In genomic region chr9:36007852-36008251, GRCh38 we compare ENCODE assay signal across 22 cellular contexts. TPM values are rescaled to one million over a fixed set of nuclear protein-coding genes. Genes with fewer than 3 reads are reported as not detected.
A peak's percentile ranks its signal among the peaks of the same experiment; 100 is the strongest.
DNase-seq lines count a peak whose midpoint lies in the region; ATAC-seq, FAIRE-seq and TF ChIP-seq lines count a peak whose summit lies in the region.
"Had no signal": no experiment of that assay in that cellular context is flagged by ENCODE, and none has a peak within 500 bp of the region (broad histone marks: within the 10 kb centered on the region; RNA-seq: fewer than 3 reads in every experiment).

No MANE protein-coding gene starts in this region.

- H3K9me2 ChIP-seq in Loucy (replicated peaks; ENCODE audit: low read depth, low read length) = no peaks in the 10 kb centered on the region

- no peak overlapping the region for H3K9ac ChIP-seq in Loucy (ENCODE audit: low read depth, low read length, poor library complexity, severe bottlenecking)

- ATAC-seq in GM18498 (IDR thresholded peaks at IDR 0.05; ENCODE audit: unreplicated experiment) = no peak

- H4K20me1 ChIP-seq in Loucy (ENCODE audit: insufficient read depth, low read length, poor library complexity, severe bottlenecking) = no peaks in the 10 kb centered on the region

- H3F3A ChIP-seq in Loucy (ENCODE audit: low read depth) = no peaks in the 10 kb centered on the region

- DNase-seq in GM12892 (ENCODE audit: insufficient read length) = no peak
- DNase-seq in bronchial epithelial cell (ENCODE audit: low read depth) = no peak
- no peak for DNase-seq in urothelium cell line (ENCODE audit: low spot score)
- no peak for DNase-seq in COLO668 (lab: John Stamatoyannopoulos, UW; ENCODE audit: unreplicated experiment)
- no peak for DNase-seq in RKO (ENCODE audit: low spot score)
- DNase-seq: BE2C; CD4-positive, alpha-beta T cell; DND-41; H7; HFFc6; MG63; NCI-H1417 treated with DMSO at 0.1 percent for 48 hours; NCI-H187 treated with DMSO at 0.1 percent for 48 hours; NCI-H2107; Right ventricle myocardium superior had no signal

- TF ChIP-seq CTCF in Loucy (conservative IDR thresholded peaks at IDR 0.05; ENCODE audit: low read length) = no peak
- TF ChIP-seq CTCF in bronchial epithelial cell (IDR thresholded peaks at IDR 0.05; ENCODE audit: insufficient read depth, low read length, severe bottlenecking) = no peak

- TF ChIP-seq POLR2A in GM12892 (IDR thresholded peaks at IDR 0.05; ENCODE audit: low read depth, low read length) = no peak

- peaks cover 3% of the 10 kb centered on the region for H3K4me1 ChIP-seq in Loucy (ENCODE audit: insufficient read depth, low read length, poor library complexity, severe bottlenecking)
- H3K4me1 ChIP-seq: BE2C had no signal

- H3K9me3 ChIP-seq in Loucy (ENCODE audit: insufficient read depth, low read depth, low read length) = no peaks in the 10 kb centered on the region
- H3K9me3 ChIP-seq: BE2C had no signal

- H3K79me2 ChIP-seq in Loucy (ENCODE audit: insufficient read depth, low read length) = no peaks in the 10 kb centered on the region

- no peaks in the 10 kb centered on the region for H3K27me3 ChIP-seq in Loucy (ENCODE audit: insufficient read depth, low read length, poor library complexity, severe bottlenecking)
- H3K27me3 ChIP-seq in bronchial epithelial cell (ENCODE audit: control insufficient read depth, insufficient read depth, low read length) = peaks cover 4% of the 10 kb centered on the region
- H3K27me3 ChIP-seq: MG63 had no signal

- H2AFZ ChIP-seq in Loucy (ENCODE audit: low read length) = peak overlapping the region; percentile 46; the same call in 1 of the 2 replicates

- no peak overlapping the region for H3K4me2 ChIP-seq in Loucy (ENCODE audit: low read depth, low read length, poor library complexity, severe bottlenecking)

- H3K36me3 ChIP-seq in Loucy (ENCODE audit: insufficient read depth, low read length) (no peaks in the 10 kb centered on the region), bronchial epithelial cell (ENCODE audit: control insufficient read depth, insufficient read depth, low read length) (no peaks in the 10 kb centered on the region)
- H3K36me3 ChIP-seq: BE2C, MG63 had no signal

- FAIRE-seq in GM12892 (lab: Jason Lieb, UNC) (peak; percentile 44), bronchial epithelial cell (lab: Jason Lieb, UNC) (peak; percentile 7), urothelium cell line (lab: Jason Lieb, UNC) (peak; percentile 88)

- no peak overlapping the region for H3K4me3 ChIP-seq in Loucy (ENCODE audit: low read length, poor library complexity, severe bottlenecking)
- H3K4me3 ChIP-seq in bronchial epithelial cell (ENCODE audit: low read depth, low read length) = no peak overlapping the region
- H3K4me3 ChIP-seq: MG63 had no signal

RNA-seq across cellular contexts. Expression of gene RECK, which starts 28.9 kb away (rescaled TPM):
- polyA plus RNA-seq in GM12892 (2012; ENCODE audit: missing spikeins) = 3.9 TPM
- 1.3 and 1.4 TPM in 2 replicates for total RNA-seq in bronchial epithelial cell

RNA-seq across cellular contexts. Expression of gene OR2S2, which starts 49.9 kb away (rescaled TPM):
- not detected for polyA plus RNA-seq in GM12892 (2012; ENCODE audit: missing spikeins)
- not detected in 2 replicates for total RNA-seq in bronchial epithelial cell
- total RNA-seq: A673; CD4-positive, alpha-beta T cell; H7; HFFc6; NCI-H460; Right ventricle myocardium superior; RPMI7951; SK-MEL-5; T-helper 1 cell treated with Interleukin-12 subunit alpha and Interleukin-12 subunit beta and Interleukin-4 antibody, amounts not matched to agents 30 ng/mL and 1 ng/mL, for 36 hours had no signal
